23 cellular contexts compared by ENCODE assay signal in genomic region chr4:148263820-148264219, GRCh38.
DNase-seq lines count a peak whose midpoint lies in the region; ATAC-seq and TF ChIP-seq lines count a peak whose summit lies in the region.
"Had no signal": no experiment of that assay in that cellular context is flagged by ENCODE, and none has a peak within 500 bp of the region (broad histone marks: within the 10 kb centered on the region; RNA-seq: fewer than 3 reads in every experiment).

No MANE protein-coding gene starts in this region.

- no peaks in the 10 kb centered on the region for H3K27me3 ChIP-seq in H9 (ENCODE audit: insufficient read depth, low read length)
- H3K27me3 ChIP-seq in body of pancreas: no peaks in the 10 kb centered on the region
- H3K27me3 ChIP-seq in mesenchymal stem cell (ENCODE audit: control insufficient read depth in 1 of 2, insufficient read depth in 1 of 2, low read length in 2 of 2): no peaks in the 10 kb centered on the region
- H3K27me3 ChIP-seq: BE2C; BLaER1 treated with 17β-estradiol and CSF1 and Interleukin-3, amounts not matched to agents 10 nM and 100 nM had no signal

- H3K4me2 ChIP-seq in H9 (ENCODE audit: insufficient read depth, insufficient read length, low read length): no peak overlapping the region
- H3K4me2 ChIP-seq in mesenchymal stem cell (ENCODE audit: low read length, poor library complexity, severe bottlenecking): no peak overlapping the region
- H3K4me2 ChIP-seq: A549; BLaER1 treated with 17β-estradiol and CSF1 and Interleukin-3, amounts not matched to agents 10 nM and 100 nM had no signal

- H3K9ac ChIP-seq in H9 (ENCODE audit: extremely low read depth, insufficient read length, low read length) (no peak overlapping the region), mesenchymal stem cell (ENCODE audit: low read length) (no peak overlapping the region)
- H3K9ac ChIP-seq: BLaER1 treated with 17β-estradiol and CSF1 and Interleukin-3, amounts not matched to agents 10 nM and 100 nM had no signal

- no peaks in the 10 kb centered on the region for H3K4me1 ChIP-seq in H9 (ENCODE audit: insufficient read depth, low read length)
- H3K4me1 ChIP-seq in body of pancreas: peaks cover 38% of the 10 kb centered on the region
- H3K4me1 ChIP-seq in mesenchymal stem cell (ENCODE audit: control insufficient read depth, insufficient read depth, low read depth, low read length): peaks cover 11% of the 10 kb centered on the region
- H3K4me1 ChIP-seq: A549; BE2C; BLaER1 treated with 17β-estradiol and CSF1 and Interleukin-3, amounts not matched to agents 10 nM and 100 nM had no signal

- no peak overlapping the region for H3K27ac ChIP-seq in H9 (ENCODE audit: insufficient read length, low read depth, low read length)
- H3K27ac ChIP-seq in body of pancreas: peak overlapping the region in 3 of 4 donors; percentile 21 to 52 (median 40)
- H3K27ac ChIP-seq in mesenchymal stem cell (ENCODE audit: low read length, poor library complexity, severe bottlenecking): no peak overlapping the region
- H3K27ac ChIP-seq: A549; BLaER1 treated with 17β-estradiol and CSF1 and Interleukin-3, amounts not matched to agents 10 nM and 100 nM had no signal

- H3K56ac ChIP-seq in H9 (ENCODE audit: insufficient read length, low read depth, low read length): no peak overlapping the region

- no peaks in the 10 kb centered on the region for H3K9me3 Mint-ChIP-seq in H9
- H3K9me3 Mint-ChIP-seq in activated CD8-positive, alpha-beta memory T cell treated with anti-CD3 and anti-CD28 coated beads, Interleukin-2, amount 10 ng/mL, durations not matched to agents 7 days and 5 days (ENCODE audit: low read depth): no peaks in the 10 kb centered on the region

- H2BK15ac ChIP-seq in H9 (ENCODE audit: low read depth, low read length) (no peak overlapping the region), mesenchymal stem cell (ENCODE audit: low read depth, poor library complexity, severe bottlenecking) (no peak overlapping the region)

- H4K91ac ChIP-seq in H9 (ENCODE audit: insufficient read length, low read depth, low read length) (no peak overlapping the region), mesenchymal stem cell (ENCODE audit: low read length) (no peak overlapping the region)

- H3T11ph ChIP-seq in H9 (ENCODE audit: low read length): no peak overlapping the region

- no peaks in the 10 kb centered on the region for H3K23me2 ChIP-seq in H9 (ENCODE audit: insufficient read length, low read depth, low read length, poor library complexity, severe bottlenecking)

- TF ChIP-seq POLR2A in body of pancreas (IDR thresholded peaks at IDR 0.05): no peak

- H2AK5ac ChIP-seq in H9 (ENCODE audit: insufficient read length, low read length) (peak overlapping the region; percentile 75), mesenchymal stem cell (ENCODE audit: low read length, severe bottlenecking) (peak overlapping the region; percentile 29)

- no peak overlapping the region for H2BK5ac ChIP-seq in H9 (ENCODE audit: insufficient read length, low read length)
- H2BK5ac ChIP-seq in mesenchymal stem cell (ENCODE audit: low read depth, low read length, poor library complexity, severe bottlenecking): no peak overlapping the region

- H3K4me1 Mint-ChIP-seq in H9: no peaks in the 10 kb centered on the region
- no peaks in the 10 kb centered on the region for H3K4me1 Mint-ChIP-seq in activated CD8-positive, alpha-beta memory T cell treated with anti-CD3 and anti-CD28 coated beads, Interleukin-2, amount 10 ng/mL, durations not matched to agents 7 days and 5 days
- H3K4me1 Mint-ChIP-seq: CD14-positive monocyte had no signal

- no peak for TF ChIP-seq CTCF in H9 (conservative IDR thresholded peaks at IDR 0.05)
- TF ChIP-seq CTCF in body of pancreas (IDR thresholded peaks at IDR 0.05): no peak

- ATAC-seq in body of pancreas (no peak), HG03520 (IDR thresholded peaks at IDR 0.05; ENCODE audit: unreplicated experiment) (no peak)
- ATAC-seq in activated CD8-positive, alpha-beta memory T cell treated with anti-CD3 and anti-CD28 coated beads, Interleukin-2, amount 10 ng/mL, durations not matched to agents 7 days and 5 days: no peak
- ATAC-seq: A549, HCT116 had no signal

- H3K4me3 Mint-ChIP-seq in H9: no peak overlapping the region
- no peak overlapping the region for H3K4me3 Mint-ChIP-seq in activated CD8-positive, alpha-beta memory T cell treated with anti-CD3 and anti-CD28 coated beads, Interleukin-2, amount 10 ng/mL, durations not matched to agents 7 days and 5 days
- H3K4me3 Mint-ChIP-seq: CD14-positive monocyte; CD4-positive, alpha-beta T cell; CD8-positive, alpha-beta memory T cell; HFFc6 had no signal

- no peak overlapping the region for H3K23ac ChIP-seq in H9 (ENCODE audit: insufficient read length, low read depth, low read length)
- no peak overlapping the region for H3K23ac ChIP-seq in mesenchymal stem cell (ENCODE audit: low read length in 2 of 2)

- no peaks in the 10 kb centered on the region for H3K36me3 ChIP-seq in body of pancreas (replicated peaks in 1 of 2; ENCODE audit: insufficient read depth in 1 of 2, low read depth in 2 of 2)
- no peaks in the 10 kb centered on the region for H3K36me3 ChIP-seq in mesenchymal stem cell (ENCODE audit: control insufficient read depth in 1 of 2, insufficient read depth in 2 of 2, low read depth in 1 of 2, low read length in 2 of 2)
- H3K36me3 ChIP-seq: BE2C; BLaER1 treated with 17β-estradiol and CSF1 and Interleukin-3, amounts not matched to agents 10 nM and 100 nM had no signal

- H3K27ac Mint-ChIP-seq in H9: no peak overlapping the region
- H3K27ac Mint-ChIP-seq in activated CD8-positive, alpha-beta memory T cell treated with anti-CD3 and anti-CD28 coated beads, Interleukin-2, amount 10 ng/mL, durations not matched to agents 7 days and 5 days: no peak overlapping the region
- H3K27ac Mint-ChIP-seq: CD14-positive monocyte; CD4-positive, alpha-beta T cell; HFFc6 had no signal

- H3K18ac ChIP-seq in H9 (ENCODE audit: insufficient read length, low read depth, low read length) (no peak overlapping the region), mesenchymal stem cell (ENCODE audit: low read depth in 1 of 2, low read length in 2 of 2) (no peak overlapping the region)

- H3K36me3 Mint-ChIP-seq in H9 (ENCODE audit: insufficient read depth in 1 of 3, low read depth in 3 of 3): no peaks in the 10 kb centered on the region
- H3K36me3 Mint-ChIP-seq in activated CD8-positive, alpha-beta memory T cell treated with anti-CD3 and anti-CD28 coated beads, Interleukin-2, amount 10 ng/mL, durations not matched to agents 7 days and 5 days: peaks cover 2% of the 10 kb centered on the region
- H3K36me3 Mint-ChIP-seq: CD14-positive monocyte had no signal

- H2BK120ac ChIP-seq in H9 (ENCODE audit: low read depth, low read length, poor library complexity, severe bottlenecking) (no peak overlapping the region), mesenchymal stem cell (ENCODE audit: low read depth, low read length) (no peak overlapping the region)

- H3K4me3 ChIP-seq in body of pancreas (no peak overlapping the region), mesenchymal stem cell (ENCODE audit: insufficient read depth in 1 of 2, low read depth in 1 of 2, low read length in 2 of 2) (no peak overlapping the region)
- H3K4me3 ChIP-seq: A549; BLaER1 treated with 17β-estradiol and CSF1 and Interleukin-3, amounts not matched to agents 10 nM and 100 nM had no signal

- no peaks in the 10 kb centered on the region for H4K20me1 ChIP-seq in H9 (ENCODE audit: control insufficient read depth, insufficient read depth, insufficient read length)
- H4K20me1 ChIP-seq: BLaER1 treated with 17β-estradiol and CSF1 and Interleukin-3, amounts not matched to agents 10 nM and 100 nM had no signal

- H3K79me2 ChIP-seq in H9 (ENCODE audit: insufficient read depth, low read length): no peaks in the 10 kb centered on the region

- intact Hi-C loops in body of pancreas (cut with DNase I): no loop called here

- DNase-seq in H9 (no peak), NCI-H524 (lab: John Stamatoyannopoulos, UW) (peak; percentile 47 to 71), body of pancreas (no peak), mesenchymal stem cell (no peak), DMS153 treated with DMSO at 0.1 percent for 48 hours (lab: John Stamatoyannopoulos, UW; ENCODE audit: unreplicated experiment) (no peak)
- DNase-seq in activated CD8-positive, alpha-beta memory T cell treated with anti-CD3 and anti-CD28 coated beads, Interleukin-2, amount 10 ng/mL, durations not matched to agents 7 days and 5 days: no peak
- DNase-seq: 8988T; ACHN; AML-193; BE2C; CD4-positive, alpha-beta T cell; CD8-positive, alpha-beta memory T cell; DMS 273 treated with DMSO at 0.1 percent for 48 hours; DMS53; DMS79 treated with DMSO at 0.1 percent for 48 hours; GF-D8; H7; HFFc6 had no signal

- no peaks in the 10 kb centered on the region for H3K27me3 Mint-ChIP-seq in H9 (ENCODE audit: low read depth)
- H3K27me3 Mint-ChIP-seq in activated CD8-positive, alpha-beta memory T cell treated with anti-CD3 and anti-CD28 coated beads, Interleukin-2, amount 10 ng/mL, durations not matched to agents 7 days and 5 days: no peaks in the 10 kb centered on the region
- H3K27me3 Mint-ChIP-seq: CD4-positive, alpha-beta T cell; CD8-positive, alpha-beta memory T cell had no signal

- H2AFZ ChIP-seq in H9 (ENCODE audit: low read length) (no peak overlapping the region), mesenchymal stem cell (ENCODE audit: low read depth, low read length) (no peak overlapping the region)

- H3K14ac ChIP-seq in H9 (ENCODE audit: insufficient read depth, low read length) (no peak overlapping the region), mesenchymal stem cell (ENCODE audit: low read length in 2 of 2) (no peak overlapping the region)

- H4K8ac ChIP-seq in H9 (replicated peaks; ENCODE audit: insufficient read length, low read depth, low read length) (no peak overlapping the region), mesenchymal stem cell (ENCODE audit: low read length) (no peak overlapping the region)

- no CpG with 5 or more reads among the region's 2 CpGs for WGBS in H9 (ENCODE audit: extremely low coverage, insufficient read length, low lambda C conversion rate)
- 53 to 71% methylated on average over 2 of the region's 2 CpGs for WGBS in body of pancreas, 2 donors
- WGBS in mesenchymal stem cell: no CpG with 5 or more reads among the region's 2 CpGs

- no peak overlapping the region for H2BK12ac ChIP-seq in H9 (ENCODE audit: insufficient read length, low read depth, low read length)
- H2BK12ac ChIP-seq in mesenchymal stem cell (ENCODE audit: low read length in 2 of 2): no peak overlapping the region

- no peak overlapping the region for H2BK20ac ChIP-seq in H9 (ENCODE audit: low read depth, low read length, poor library complexity, severe bottlenecking)

- H4K5ac ChIP-seq in H9 (ENCODE audit: insufficient read length, low read depth, low read length): no peak overlapping the region

- no peak overlapping the region for H3K4ac ChIP-seq in H9 (ENCODE audit: low read depth, low read length)
- H3K4ac ChIP-seq in mesenchymal stem cell (ENCODE audit: low read depth in 1 of 2, low read length in 2 of 2): no peak overlapping the region

- H3K9me3 ChIP-seq in H9 (ENCODE audit: control insufficient read depth, low read depth, low read length) (no peaks in the 10 kb centered on the region), body of pancreas (no peaks in the 10 kb centered on the region), mesenchymal stem cell (ENCODE audit: control insufficient read depth, low read length) (no peaks in the 10 kb centered on the region)
- H3K9me3 ChIP-seq: A549, BE2C had no signal

- H3K79me1 ChIP-seq in H9 (ENCODE audit: insufficient read depth, low read depth, low read length, poor library complexity, severe bottlenecking) (no peaks in the 10 kb centered on the region), mesenchymal stem cell (replicated peaks; ENCODE audit: low read length, poor library complexity, severe bottlenecking) (peaks cover 7% of the 10 kb centered on the region)

- CTCF ChIA-PET in activated CD8-positive, alpha-beta memory T cell treated with anti-CD3 and anti-CD28 coated beads, Interleukin-2, amount 10 ng/mL, durations not matched to agents 7 days and 5 days (lab: Charles Lee): no interaction called here

Comparison
In these comparisons a context has a peak if more than half of its experiments do, and no peak if none do; other contexts are left out.
1. DNase-seq: peak in NCI-H524 (2 of 2); none in H9 (single experiment), body of pancreas (0 of 4), mesenchymal stem cell (single experiment), DMS153 treated with DMSO at 0.1 percent for 48 hours (single experiment) and activated CD8-positive, alpha-beta memory T cell treated with anti-CD3 and anti-CD28 coated beads, Interleukin-2, amount 10 ng/mL, durations not matched to agents 7 days and 5 days (single experiment).
2. H3K27ac ChIP-seq: peak in body of pancreas (3 of 4); none in H9 (single experiment) and mesenchymal stem cell (single experiment).